Comparison of ENCODE assay signal across 18 cellular contexts in genomic region chr5:39189297-39189955, GRCh38. TPM values are rescaled to one million over a fixed set of nuclear protein-coding genes. Genes with fewer than 3 reads are reported as not detected.
DNase-seq lines count a peak whose midpoint lies in the region; ATAC-seq, FAIRE-seq and TF ChIP-seq lines count a peak whose summit lies in the region.
"Had no signal": no experiment of that assay in that cellular context is flagged by ENCODE, and none has a peak within 500 bp of the region (broad histone marks: within the 10 kb centered on the region; RNA-seq: fewer than 3 reads in every experiment).

No MANE protein-coding gene starts in this region.

- H3K4me1 Mint-ChIP-seq in activated T-cell treated with anti-CD3 and anti-CD28 coated beads, Interleukin-2, amount 50 U/mL, for 72 hours (ENCODE audit: low read depth), result peaks cover 100% of the 10 kb centered on the region
- peaks cover 95% of the 10 kb centered on the region for H3K4me1 Mint-ChIP-seq in activated naive CD8-positive, alpha-beta T cell (ENCODE audit: low read depth)
- H3K4me1 Mint-ChIP-seq in H9, result no peaks in the 10 kb centered on the region
- H3K4me1 Mint-ChIP-seq: endodermal cell had no signal

- no peaks in the 10 kb centered on the region for H3K27me3 Mint-ChIP-seq in activated T-cell treated with anti-CD3 and anti-CD28 coated beads, Interleukin-2, amount 50 U/mL, for 72 hours (ENCODE audit: low read depth)
- no peaks in the 10 kb centered on the region for H3K27me3 Mint-ChIP-seq in activated naive CD8-positive, alpha-beta T cell
- no peaks in the 10 kb centered on the region for H3K27me3 Mint-ChIP-seq in H9 (ENCODE audit: low read depth)

- no peak for ATAC-seq in activated T-cell treated with anti-CD3 and anti-CD28 coated beads, Interleukin-2, amount 50 U/mL, for 72 hours (replicated peaks in 1 of 2)
- ATAC-seq in upper lobe of right lung, result peak; percentile 61
- ATAC-seq: HepG2, mucosa of descending colon had no signal

- H3K4me3 Mint-ChIP-seq in activated T-cell treated with anti-CD3 and anti-CD28 coated beads, Interleukin-2, amount 50 U/mL, for 72 hours, result peak overlapping the region; percentile 84 to 97
- peak overlapping the region; percentile 85 for H3K4me3 Mint-ChIP-seq in activated naive CD8-positive, alpha-beta T cell
- no peak overlapping the region for H3K4me3 Mint-ChIP-seq in H9
- H3K4me3 Mint-ChIP-seq: endodermal cell had no signal

- no peak overlapping the region for H3K9ac ChIP-seq in H9 (ENCODE audit: extremely low read depth, insufficient read length, low read length)

- no peaks in the 10 kb centered on the region for H4K20me1 ChIP-seq in H9 (ENCODE audit: control insufficient read depth, insufficient read depth, insufficient read length)

- H3K27me3 ChIP-seq in upper lobe of right lung (no peaks in the 10 kb centered on the region), H9 (ENCODE audit: insufficient read depth, low read length) (no peaks in the 10 kb centered on the region)
- H3K27me3 ChIP-seq: tibial nerve had no signal

- no peaks in the 10 kb centered on the region for H3K79me1 ChIP-seq in H9 (ENCODE audit: insufficient read depth, low read depth, low read length, poor library complexity, severe bottlenecking)

- no peak overlapping the region for H4K8ac ChIP-seq in H9 (replicated peaks; ENCODE audit: insufficient read length, low read depth, low read length)

- peak overlapping the region; percentile 98 for H3K27ac Mint-ChIP-seq in activated T-cell treated with anti-CD3 and anti-CD28 coated beads, Interleukin-2, amount 50 U/mL, for 72 hours
- H3K27ac Mint-ChIP-seq in activated naive CD8-positive, alpha-beta T cell, result peak overlapping the region; percentile 98
- peak overlapping the region in 1 of 3 experiments; percentile 13; a peak in 2 of 7 replicates for H3K27ac Mint-ChIP-seq in H9
- H3K27ac Mint-ChIP-seq: endodermal cell had no signal

- H2AK5ac ChIP-seq in H9 (ENCODE audit: insufficient read length, low read length), result no peak overlapping the region

- no peaks in the 10 kb centered on the region for H3K79me2 ChIP-seq in H9 (ENCODE audit: insufficient read depth, low read length)

- no peaks in the 10 kb centered on the region for H3K36me3 ChIP-seq in upper lobe of right lung
- H3K36me3 ChIP-seq: tibial nerve had no signal

- no peak overlapping the region for H3T11ph ChIP-seq in H9 (ENCODE audit: low read length)

- H2BK15ac ChIP-seq in H9 (ENCODE audit: low read depth, low read length), result no peak overlapping the region

- H4K5ac ChIP-seq in H9 (ENCODE audit: insufficient read length, low read depth, low read length), result no peak overlapping the region

- H2BK5ac ChIP-seq in H9 (ENCODE audit: insufficient read length, low read length), result no peak overlapping the region

- H3K9me3 Mint-ChIP-seq in activated T-cell treated with anti-CD3 and anti-CD28 coated beads, Interleukin-2, amount 50 U/mL, for 72 hours, result no peaks in the 10 kb centered on the region
- H3K9me3 Mint-ChIP-seq in activated naive CD8-positive, alpha-beta T cell (ENCODE audit: low read depth), result no peaks in the 10 kb centered on the region
- no peaks in the 10 kb centered on the region; a peak in 1 of 5 replicates for H3K9me3 Mint-ChIP-seq in H9
- H3K9me3 Mint-ChIP-seq: endodermal cell had no signal

- no peak overlapping the region for H4K91ac ChIP-seq in H9 (ENCODE audit: insufficient read length, low read depth, low read length)

- H2BK12ac ChIP-seq in H9 (ENCODE audit: insufficient read length, low read depth, low read length), result no peak overlapping the region

- H3K4me2 ChIP-seq in H9 (ENCODE audit: insufficient read depth, insufficient read length, low read length), result no peak overlapping the region

- H3K4me1 ChIP-seq in upper lobe of right lung (no peaks in the 10 kb centered on the region), H9 (ENCODE audit: insufficient read depth, low read length) (no peaks in the 10 kb centered on the region)

- H3K27ac ChIP-seq in upper lobe of right lung, result no peak overlapping the region
- H3K27ac ChIP-seq in H9 (ENCODE audit: insufficient read length, low read depth, low read length), result no peak overlapping the region
- H3K27ac ChIP-seq: VCaP had no signal

- no peak overlapping the region for H3K18ac ChIP-seq in H9 (ENCODE audit: insufficient read length, low read depth, low read length)

- no peaks in the 10 kb centered on the region for H3K9me3 ChIP-seq in upper lobe of right lung
- H3K9me3 ChIP-seq in H9 (ENCODE audit: control insufficient read depth, low read depth, low read length), result no peaks in the 10 kb centered on the region
- H3K9me3 ChIP-seq: mucosa of descending colon, tibial nerve had no signal

- DNase-seq in activated T-cell treated with anti-CD3 and anti-CD28 coated beads, Interleukin-2, amount 50 U/mL, for 72 hours, result no peak
- no peak for DNase-seq in activated T-cell treated with anti-CD3 and anti-CD28 coated beads, Interleukin-2, amount 50 U/mL, for 1 hour
- DNase-seq in NB4 (ENCODE audit: low read depth), result peak; percentile 42
- DNase-seq in upper lobe of right lung, result no peak
- DNase-seq in HuH-7.5 (ENCODE audit: low spot score), result no peak
- no peak for DNase-seq in frontal cortex (ENCODE audit: low spot score in 2 of 2)
- DNase-seq in H9, result no peak
- DNase-seq: DMS53, endodermal cell, foreskin melanocyte, mucosa of descending colon, NCI-H1930, SHP77 had no signal

- no peak overlapping the region for H2AFZ ChIP-seq in H9 (ENCODE audit: low read length)

- no peak overlapping the region for H3K56ac ChIP-seq in H9 (ENCODE audit: insufficient read length, low read depth, low read length)

- H3K23me2 ChIP-seq in H9 (ENCODE audit: insufficient read length, low read depth, low read length, poor library complexity, severe bottlenecking), result no peaks in the 10 kb centered on the region

- H2BK120ac ChIP-seq in H9 (ENCODE audit: low read depth, low read length, poor library complexity, severe bottlenecking), result no peak overlapping the region

- FAIRE-seq in frontal cortex (lab: Jason Lieb, UNC), result no peak
- FAIRE-seq: bronchial epithelial cell, HepG2 had no signal

- intact Hi-C loops in upper lobe of right lung (cut with DNase I), result no loop called here

- no peak overlapping the region for H2BK20ac ChIP-seq in H9 (ENCODE audit: low read depth, low read length, poor library complexity, severe bottlenecking)

- TF ChIP-seq POLR2A in NB4 (IDR thresholded peaks at IDR 0.05; ENCODE audit: extremely low read depth, insufficient read length), result no peak

- H3K4me3 ChIP-seq in NB4 (ENCODE audit: low read depth, low read length) (no peak overlapping the region), upper lobe of right lung (no peak overlapping the region)
- H3K4me3 ChIP-seq: mucosa of descending colon, tibial nerve had no signal

- WGBS in H9 (ENCODE audit: extremely low coverage, insufficient read length, low lambda C conversion rate), result no CpG with 5 or more reads among the region's 4 CpGs

- no peaks in the 10 kb centered on the region for H3K36me3 Mint-ChIP-seq in activated T-cell treated with anti-CD3 and anti-CD28 coated beads, Interleukin-2, amount 50 U/mL, for 72 hours (ENCODE audit: insufficient read depth in 2 of 2)
- H3K36me3 Mint-ChIP-seq in activated naive CD8-positive, alpha-beta T cell, result no peaks in the 10 kb centered on the region
- H3K36me3 Mint-ChIP-seq in H9 (ENCODE audit: insufficient read depth in 1 of 3, low read depth in 3 of 3), result no peaks in the 10 kb centered on the region

- no peak overlapping the region for H3K4ac ChIP-seq in H9 (ENCODE audit: low read depth, low read length)

- no peak for TF ChIP-seq CTCF in NB4 (IDR thresholded peaks at IDR 0.05; ENCODE audit: low read depth, low read length)
- TF ChIP-seq CTCF in upper lobe of right lung (IDR thresholded peaks at IDR 0.05), result no peak
- TF ChIP-seq CTCF in H9 (conservative IDR thresholded peaks at IDR 0.05), result no peak

- no peak overlapping the region for H3K14ac ChIP-seq in H9 (ENCODE audit: insufficient read depth, low read length)

- H3K23ac ChIP-seq in H9 (ENCODE audit: insufficient read length, low read depth, low read length), result no peak overlapping the region

RNA-seq across cellular contexts. Expression of gene FYB1, which starts 29.9 kb away (rescaled TPM):
- total RNA-seq in activated T-cell treated with anti-CD3 and anti-CD28 coated beads, Interleukin-2, amount 50 U/mL, for 72 hours, result 100 to 1,000 TPM; 127 to 131 TPM
- 45.0 TPM for total RNA-seq in upper lobe of right lung
- total RNA-seq in frontal cortex, result 1.6 TPM
- total RNA-seq in H9 (2021), result not detected in 2 replicates
- total RNA-seq: endodermal cell, HepG2 had no signal

Comparison
In these comparisons a context has a peak if more than half of its experiments do, and no peak if none do; other contexts are left out.
1. H3K4me3 Mint-ChIP-seq: peak in activated T-cell treated with anti-CD3 and anti-CD28 coated beads, Interleukin-2, amount 50 U/mL, for 72 hours (2 of 2) and activated naive CD8-positive, alpha-beta T cell (single experiment); none in H9 (0 of 2).
2. RNA of gene FYB1, which starts 29.9 kb away (total RNA-seq): 127 to 131 TPM in activated T-cell treated with anti-CD3 and anti-CD28 coated beads, Interleukin-2, amount 50 U/mL, for 72 hours and 45.0 TPM in upper lobe of right lung (single experiment); 1.6 TPM in frontal cortex (single experiment) and not detected in H9; every median in the first group is over 10 times any median in the second.